18 cellular contexts compared by ENCODE assay signal in the genomic region with DNA sequence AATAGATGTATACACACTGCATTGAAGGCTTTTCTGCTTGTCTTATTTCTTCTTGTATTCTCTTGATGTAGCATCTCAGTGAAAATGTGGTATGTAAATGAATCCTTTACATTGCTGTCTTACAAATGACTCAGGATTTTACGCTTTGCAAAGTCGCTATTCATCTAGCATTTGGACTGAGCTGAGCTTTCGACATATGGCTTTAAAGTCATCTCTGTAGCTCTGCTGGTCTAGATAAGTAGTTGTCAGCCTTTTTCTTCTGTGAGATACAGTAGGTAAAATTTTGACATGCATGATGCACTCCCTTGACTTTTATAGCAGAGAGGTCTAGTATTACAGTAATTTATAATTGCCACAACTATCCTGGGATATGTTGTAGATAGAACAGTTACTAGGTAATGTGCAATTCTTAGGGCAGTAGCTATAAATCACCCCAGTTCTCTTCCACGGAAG.
"Had no signal": no experiment of that assay in that cellular context is flagged by ENCODE, and none has a peak within 500 bp of the region (broad histone marks: within the 10 kb centered on the region; RNA-seq: fewer than 3 reads in every experiment).

No MANE protein-coding gene starts in this region.

- ATAC-seq: activated CD8-positive, alpha-beta memory T cell treated with anti-CD3 and anti-CD28 coated beads, Interleukin-2, amount 10 ng/mL, durations not matched to agents 7 days and 5 days; activated T-cell treated with anti-CD3 and anti-CD28 coated beads, Interleukin-2, amount 50 U/mL, for 4 hours; sciatic nerve; stimulated activated naive CD8-positive, alpha-beta T cell treated with anti-CD3 and anti-CD28 coated beads, Interleukin-15, amount 100 ng/mL, for 72 hours; upper lobe of right lung had no signal

- H3K27ac ChIP-seq: brain microvascular endothelial cell, esophagus muscularis mucosa, left ventricle myocardium inferior, testis, upper lobe of right lung had no signal

- DNase-seq: activated CD4-positive, alpha-beta T cell treated with anti-CD3 and anti-CD28 coated beads, Interleukin-2, amount 50 U/mL, for 48 hours; activated CD8-positive, alpha-beta memory T cell treated with anti-CD3 and anti-CD28 coated beads, Interleukin-2, amount 10 ng/mL, durations not matched to agents 7 days and 5 days; activated gamma-delta T cell; activated T-cell treated with anti-CD3 and anti-CD28 coated beads, Interleukin-2, amount 50 U/mL, for 4 hours; brain microvascular endothelial cell; endodermal cell; foreskin fibroblast; heart right ventricle; islet precursor cell; left ventricle myocardium inferior; stimulated activated CD4-positive, alpha-beta T cell treated with anti-CD3 and anti-CD28 coated beads, Interleukin-12 subunit alpha, Interleukin-12 subunit beta, amount 100 ng/mL, for 4 hours; stimulated activated CD8-positive, alpha-beta memory T cell treated with anti-CD3 and anti-CD28 coated beads, Interleukin-4, amount 100 ng/mL, for 48 hours; stimulated activated naive CD8-positive, alpha-beta T cell treated with anti-CD3 and anti-CD28 coated beads, Interleukin-15, amount 100 ng/mL, for 72 hours; T-helper 2 cell; testis; upper lobe of right lung had no signal

- H3K36me3 ChIP-seq: brain microvascular endothelial cell, esophagus muscularis mucosa, upper lobe of right lung had no signal

- H3K4me3 ChIP-seq: esophagus muscularis mucosa, heart right ventricle, left ventricle myocardium inferior, testis, upper lobe of right lung had no signal

- H3K9me3 ChIP-seq: testis had no signal

- H3K27me3 ChIP-seq: brain microvascular endothelial cell, esophagus muscularis mucosa, heart right ventricle, testis, upper lobe of right lung had no signal
